8 cellular contexts compared by ENCODE assay signal in the genomic region with DNA sequence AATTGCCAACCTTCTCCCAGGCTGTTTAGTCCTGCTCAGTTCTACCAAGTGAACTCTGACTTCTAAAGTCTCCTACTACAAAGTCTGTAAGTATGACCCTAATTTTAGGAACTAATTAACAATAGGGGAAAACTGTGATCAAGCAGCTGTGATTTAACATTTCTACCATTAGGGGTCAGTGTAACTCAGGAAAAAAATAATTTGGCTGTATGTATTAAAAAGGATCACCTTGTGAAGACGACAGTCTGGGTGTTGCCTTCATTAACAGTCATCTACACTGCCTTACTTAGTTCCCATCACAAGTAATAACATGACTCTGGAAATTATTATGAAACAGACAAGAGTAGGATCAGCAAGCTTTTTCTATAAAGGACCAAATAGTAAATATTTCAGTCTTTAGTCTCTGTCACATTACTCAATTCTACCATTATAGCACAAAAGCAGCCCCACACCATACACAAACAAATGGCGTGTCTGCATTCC. TPM values are rescaled to one million over a fixed set of nuclear protein-coding genes. Genes with fewer than 3 reads are reported as not detected.
DNase-seq lines count a peak whose midpoint lies in the region; ATAC-seq and TF ChIP-seq lines count a peak whose summit lies in the region.

No MANE protein-coding gene starts in this region.

- H3K27me3 ChIP-seq in right lobe of liver = no peaks in the 10 kb centered on the region

- no peak for TF ChIP-seq POLR2A in right lobe of liver (IDR thresholded peaks at IDR 0.05)

- intact Hi-C loops in right lobe of liver (cut with DNase I) = no loop called here

- ATAC-seq in right lobe of liver (no peak), GM18520 (IDR thresholded peaks at IDR 0.05; ENCODE audit: unreplicated experiment) (no peak), HG02623 (IDR thresholded peaks at IDR 0.05; ENCODE audit: unreplicated experiment) (no peak)

- WGBS in right lobe of liver (ENCODE audit: insufficient coverage, low coverage, low lambda C conversion rate, missing lambda C conversion rate) = 0% methylated on average over 2 of the region's 2 CpGs

- H3K4me3 ChIP-seq in astrocyte of the spinal cord (ENCODE audit: low read depth, low read length) (no peak overlapping the region), right lobe of liver (no peak overlapping the region)

- DNase-seq in ACHN = peak; percentile 35
- peak; percentile 40 for DNase-seq in GM13976 (ENCODE audit: low spot score)
- DNase-seq in NCI-H2171 treated with DMSO at 0.1 percent for 48 hours (lab: John Stamatoyannopoulos, UW) = peak; percentile 58
- DNase-seq in astrocyte of the spinal cord (ENCODE audit: low read depth, low spot score) = peak; percentile 37
- DNase-seq in right lobe of liver = no peak
- no peak for DNase-seq in T-helper 9 cell

- peak; percentile 48 for TF ChIP-seq CTCF in GM13976 (IDR thresholded peaks at IDR 0.05; ENCODE audit: borderline replicate concordance, control extremely low read depth, extremely low read depth, insufficient read depth, missing control alignments)
- TF ChIP-seq CTCF in astrocyte of the spinal cord (IDR thresholded peaks at IDR 0.05; ENCODE audit: low read depth, low read length) = peak; percentile 73
- TF ChIP-seq CTCF in right lobe of liver (IDR thresholded peaks at IDR 0.05) = peak; percentile 73 to 79 (median 76)

- H3K4me1 ChIP-seq in right lobe of liver = peaks cover 0 to 5% (median 0%) of the 10 kb centered on the region in 4 donors

- H3K36me3 ChIP-seq in right lobe of liver = no peaks in the 10 kb centered on the region

- in situ Hi-C loops in ACHN (cut with HindIII; ENCODE audit: low pct_ligation_motif_present, low pct_unique_long_range_greater_than_20kb, low sequenced_read_pairs) = loop anchor here (25.0 kb wide), 1 partner anchor 636 kb away; no protein-coding TSS in a partner anchor
- in situ Hi-C loops in GM13976 (cut with MboI; ENCODE audit: low sequenced_read_pairs, unreplicated experiment) = loop anchor here (25.0 kb wide), 1 partner anchor 311 kb away; the partner anchor contains the start of gene TMEM108
- in situ Hi-C loops in astrocyte of the spinal cord (cut with HindIII; ENCODE audit: low sequenced_read_pairs) = no loop called here

- H3K27ac ChIP-seq in right lobe of liver = no peak overlapping the region

- H3K9me3 ChIP-seq in right lobe of liver = no peaks in the 10 kb centered on the region

RNA-seq across cellular contexts. Expression of gene NPHP3, which starts 4.2 kb away (rescaled TPM):
- total RNA-seq in right lobe of liver = 10 to 100 TPM in 1 of 6 experiments, 1 to 10 TPM in 5; 6.5 to 11.4 (median 9.3) TPM

Comparison
In these comparisons a context has a peak if more than half of its experiments do, and no peak if none do; other contexts are left out.
1. DNase-seq: peak in ACHN (single experiment), GM13976 (single experiment), NCI-H2171 treated with DMSO at 0.1 percent for 48 hours (single experiment) and astrocyte of the spinal cord (single experiment); none in right lobe of liver (0 of 3) and T-helper 9 cell (single experiment).
2. Peak in every context shown above with its lines, with median percentiles within 50 percentile points of each other: CTCF ChIP-seq.